24 cellular contexts compared by ENCODE assay signal in the genomic region with DNA sequence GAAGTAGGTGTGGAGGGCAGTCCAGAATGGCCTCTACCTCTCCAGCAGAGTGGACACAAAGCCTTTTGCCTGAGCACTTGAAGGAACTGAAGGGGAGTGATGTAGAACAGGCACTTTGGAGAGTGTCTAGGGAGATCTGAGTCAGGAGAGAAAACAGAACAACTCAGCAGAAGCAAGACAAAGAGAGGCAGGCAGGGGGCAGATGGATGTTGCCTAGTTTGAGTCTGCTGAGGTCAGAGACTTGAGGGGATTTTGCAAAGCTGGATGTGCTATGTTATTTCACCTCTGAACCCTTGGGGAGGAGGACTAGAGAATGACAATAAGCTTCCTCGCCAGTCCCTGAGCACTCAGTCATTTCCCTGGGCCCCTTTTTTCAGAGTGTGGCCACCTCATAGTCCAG.
"Had no signal": no experiment of that assay in that cellular context is flagged by ENCODE, and none has a peak within 500 bp of the region (broad histone marks: within the 10 kb centered on the region; RNA-seq: fewer than 3 reads in every experiment).

No MANE protein-coding gene starts in this region.

- H3K4me1 Mint-ChIP-seq: naive thymus-derived CD4-positive, alpha-beta T cell; stimulated activated naive B cell treated with anti-CD40 and anti-IgM and Interleukin-4, amounts not matched to agents 10 μg/mL and 1 μg/mL and 100 μg/mL, for 72 hours; stimulated activated naive CD8-positive, alpha-beta T cell treated with anti-CD3 and anti-CD28 coated beads, Interleukin-15, amount 100 ng/mL, for 72 hours had no signal

- DNase-seq: cortex of kidney; effector memory CD8-positive, alpha-beta T cell; esophagus squamous epithelium; foreskin fibroblast; glutamatergic neuron; left colon; left ventricle myocardium superior; naive thymus-derived CD4-positive, alpha-beta T cell; nephron progenitor cell; nucleus accumbens; ovary; sigmoid colon; stimulated activated CD4-positive, alpha-beta T cell treated with anti-CD3 and anti-CD28 coated beads, Interleukin-2, amount 100 ng/mL, for 24 hours; stimulated activated CD4-positive, alpha-beta T cell treated with anti-CD3 and anti-CD28 coated beads, Interleukin-4, amount 100 ng/mL, for 4 hours; stimulated activated naive B cell treated with anti-CD40 and anti-IgM and Interleukin-4, amounts not matched to agents 10 μg/mL and 1 μg/mL and 100 μg/mL, for 72 hours; stimulated activated naive CD8-positive, alpha-beta T cell treated with anti-CD3 and anti-CD28 coated beads, Interleukin-15, amount 100 ng/mL, for 72 hours; testis; upper lobe of right lung had no signal

- H3K4me3 Mint-ChIP-seq: effector memory CD8-positive, alpha-beta T cell; naive thymus-derived CD4-positive, alpha-beta T cell; nephron progenitor cell; stimulated activated naive B cell treated with anti-CD40 and anti-IgM and Interleukin-4, amounts not matched to agents 10 μg/mL and 1 μg/mL and 100 μg/mL, for 72 hours; stimulated activated naive CD8-positive, alpha-beta T cell treated with anti-CD3 and anti-CD28 coated beads, Interleukin-15, amount 100 ng/mL, for 72 hours had no signal

- H3K4me3 ChIP-seq: esophagus squamous epithelium, gastroesophageal sphincter, lung, ovary, right atrium auricular region, sigmoid colon, skin epidermis, testis, tibial nerve, upper lobe of right lung, vagina had no signal

- ATAC-seq: effector memory CD8-positive, alpha-beta T cell; gastroesophageal sphincter; left colon; left ventricle myocardium superior; naive thymus-derived CD4-positive, alpha-beta T cell; stimulated activated naive B cell treated with anti-CD40 and anti-IgM and Interleukin-4, amounts not matched to agents 10 μg/mL and 1 μg/mL and 100 μg/mL, for 72 hours; stimulated activated naive CD8-positive, alpha-beta T cell treated with anti-CD3 and anti-CD28 coated beads, Interleukin-15, amount 100 ng/mL, for 72 hours; upper lobe of right lung had no signal

- H3K27ac Mint-ChIP-seq: effector memory CD8-positive, alpha-beta T cell; naive thymus-derived CD4-positive, alpha-beta T cell; nephron progenitor cell; stimulated activated naive B cell treated with anti-CD40 and anti-IgM and Interleukin-4, amounts not matched to agents 10 μg/mL and 1 μg/mL and 100 μg/mL, for 72 hours; stimulated activated naive CD8-positive, alpha-beta T cell treated with anti-CD3 and anti-CD28 coated beads, Interleukin-15, amount 100 ng/mL, for 72 hours had no signal

- H3K27me3 ChIP-seq: esophagus squamous epithelium, gastroesophageal sphincter, ovary, right atrium auricular region, sigmoid colon, testis, tibial nerve, upper lobe of right lung, vagina had no signal

- H3K9me3 Mint-ChIP-seq: nephron progenitor cell; stimulated activated naive B cell treated with anti-CD40 and anti-IgM and Interleukin-4, amounts not matched to agents 10 μg/mL and 1 μg/mL and 100 μg/mL, for 72 hours; stimulated activated naive CD8-positive, alpha-beta T cell treated with anti-CD3 and anti-CD28 coated beads, Interleukin-15, amount 100 ng/mL, for 72 hours had no signal

- H3K27ac ChIP-seq: esophagus squamous epithelium, gastroesophageal sphincter, ovary, right atrium auricular region, sigmoid colon, skin epidermis, testis, tibial nerve, upper lobe of right lung, vagina had no signal

- H3K9me3 ChIP-seq: esophagus squamous epithelium, gastroesophageal sphincter, ovary, right atrium auricular region, sigmoid colon, testis, tibial nerve, upper lobe of right lung, vagina had no signal

- H3K4me1 ChIP-seq: esophagus squamous epithelium, gastroesophageal sphincter, right atrium auricular region, sigmoid colon, testis, tibial nerve, upper lobe of right lung, vagina had no signal

- H3K36me3 ChIP-seq: esophagus squamous epithelium, gastroesophageal sphincter, ovary, right atrium auricular region, tibial nerve, upper lobe of right lung, vagina had no signal

- H3K36me3 Mint-ChIP-seq: naive thymus-derived CD4-positive, alpha-beta T cell; stimulated activated naive B cell treated with anti-CD40 and anti-IgM and Interleukin-4, amounts not matched to agents 10 μg/mL and 1 μg/mL and 100 μg/mL, for 72 hours had no signal
